12 cellular contexts compared by ENCODE assay signal in genomic region chr6:20198156-20198555, GRCh38. TPM values are rescaled to one million over a fixed set of nuclear protein-coding genes. Genes with fewer than 3 reads are reported as not detected.
"Had no signal": no experiment of that assay in that cellular context is flagged by ENCODE, and none has a peak within 500 bp of the region (broad histone marks: within the 10 kb centered on the region; RNA-seq: fewer than 3 reads in every experiment).

No MANE protein-coding gene starts in this region.

- H3K9me3 Mint-ChIP-seq: activated naive CD8-positive, alpha-beta T cell treated with anti-CD3 and anti-CD28 coated beads, Interleukin-2, amount 10 ng/mL, durations not matched to agents 7 days and 5 days; effector memory CD8-positive, alpha-beta T cell; stimulated activated naive B cell treated with anti-CD40 and anti-IgM and Interleukin-4, amounts not matched to agents 10 μg/mL and 1 μg/mL and 100 μg/mL, for 72 hours had no signal

- H3K36me3 ChIP-seq: cardiac muscle cell, WERI-Rb-1 had no signal

- H3K27ac ChIP-seq: cardiac muscle cell, WERI-Rb-1 had no signal

- H3K36me3 Mint-ChIP-seq: stimulated activated naive B cell treated with anti-CD40 and anti-IgM and Interleukin-4, amounts not matched to agents 10 μg/mL and 1 μg/mL and 100 μg/mL, for 72 hours had no signal

- H3K27ac Mint-ChIP-seq: activated naive CD8-positive, alpha-beta T cell treated with anti-CD3 and anti-CD28 coated beads, Interleukin-2, amount 10 ng/mL, durations not matched to agents 7 days and 5 days; effector memory CD8-positive, alpha-beta T cell; stimulated activated naive B cell treated with anti-CD40 and anti-IgM and Interleukin-4, amounts not matched to agents 10 μg/mL and 1 μg/mL and 100 μg/mL, for 72 hours had no signal

- DNase-seq: activated CD4-positive, alpha-beta T cell treated with anti-CD3 and anti-CD28 coated beads, Interleukin-2, amount 50 U/mL, for 4 hours; activated naive CD8-positive, alpha-beta T cell treated with anti-CD3 and anti-CD28 coated beads, Interleukin-2, amount 10 ng/mL, durations not matched to agents 7 days and 5 days; amygdala; dermis blood vessel endothelial cell; effector memory CD8-positive, alpha-beta T cell; retina; stimulated activated naive B cell treated with anti-CD40 and anti-IgM and Interleukin-4, amounts not matched to agents 10 μg/mL and 1 μg/mL and 100 μg/mL, for 72 hours; T-helper 2 cell; WERI-Rb-1 had no signal

- H3K27me3 ChIP-seq: cardiac muscle cell had no signal

- H3K27me3 Mint-ChIP-seq: activated naive CD8-positive, alpha-beta T cell treated with anti-CD3 and anti-CD28 coated beads, Interleukin-2, amount 10 ng/mL, durations not matched to agents 7 days and 5 days; effector memory CD8-positive, alpha-beta T cell; stimulated activated naive B cell treated with anti-CD40 and anti-IgM and Interleukin-4, amounts not matched to agents 10 μg/mL and 1 μg/mL and 100 μg/mL, for 72 hours had no signal

- H3K4me3 Mint-ChIP-seq: activated naive CD8-positive, alpha-beta T cell treated with anti-CD3 and anti-CD28 coated beads, Interleukin-2, amount 10 ng/mL, durations not matched to agents 7 days and 5 days; effector memory CD8-positive, alpha-beta T cell; stimulated activated naive B cell treated with anti-CD40 and anti-IgM and Interleukin-4, amounts not matched to agents 10 μg/mL and 1 μg/mL and 100 μg/mL, for 72 hours had no signal

- ATAC-seq: effector memory CD8-positive, alpha-beta T cell; stimulated activated naive B cell treated with anti-CD40 and anti-IgM and Interleukin-4, amounts not matched to agents 10 μg/mL and 1 μg/mL and 100 μg/mL, for 72 hours had no signal

- H3K4me3 ChIP-seq: cardiac muscle cell, lung had no signal

RNA-seq across cellular contexts. Expression of gene MBOAT1, which starts 14.1 kb away (rescaled TPM):
- polyA plus RNA-seq: neural cell had no signal
